Comparison of ENCODE assay signal across 9 cellular contexts in the genomic region with DNA sequence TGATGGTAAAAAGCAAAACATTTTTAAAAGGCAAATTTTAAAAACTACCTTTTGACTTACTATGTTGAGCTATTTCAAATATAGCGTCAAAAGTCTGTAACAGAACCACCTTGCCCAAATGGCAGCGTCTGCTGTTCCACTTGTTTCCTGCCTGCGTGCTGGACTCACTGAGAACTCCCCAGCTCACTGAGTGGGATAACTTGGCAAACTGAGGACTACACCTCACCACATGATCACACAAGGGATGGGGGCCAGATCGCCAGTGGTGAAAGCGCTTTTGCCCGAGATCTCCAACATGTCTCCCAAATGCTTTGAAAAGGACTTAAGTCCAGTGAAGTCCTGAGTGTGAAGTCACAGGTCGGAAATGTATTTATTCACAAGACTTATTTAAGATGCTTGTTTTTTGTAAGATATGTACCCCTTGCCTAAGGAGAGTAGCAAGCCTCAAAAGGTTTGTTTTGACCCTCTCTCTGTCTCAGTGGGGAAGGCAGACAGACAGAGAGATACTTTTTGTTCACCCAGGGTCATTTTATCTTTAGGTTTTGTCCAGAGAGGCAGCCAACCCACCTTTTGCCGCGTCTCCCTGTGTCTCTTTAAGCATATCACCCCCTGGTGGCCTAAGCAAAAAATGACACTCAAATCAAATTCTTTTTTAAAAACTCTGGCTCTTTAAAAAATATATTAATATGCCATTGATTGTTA.
DNase-seq lines count a peak whose midpoint lies in the region; ATAC-seq and TF ChIP-seq lines count a peak whose summit lies in the region.
"Had no signal": no experiment of that assay in that cellular context is flagged by ENCODE, and none has a peak within 500 bp of the region (broad histone marks: within the 10 kb centered on the region; RNA-seq: fewer than 3 reads in every experiment).

No MANE protein-coding gene starts in this region.

- no peaks in the 10 kb centered on the region for H3K36me3 ChIP-seq in BE2C

- H3K36me3 Mint-ChIP-seq in mesothelial cell of epicardium, result no peaks in the 10 kb centered on the region
- H3K36me3 Mint-ChIP-seq: immature natural killer cell had no signal

- ATAC-seq in GM18868 (IDR thresholded peaks at IDR 0.05; ENCODE audit: unreplicated experiment) (peak; percentile 48), HG02571 (IDR thresholded peaks at IDR 0.05; ENCODE audit: unreplicated experiment) (no peak)

- peak; percentile 80 for TF ChIP-seq CTCF in BE2C (IDR thresholded peaks at IDR 0.05; ENCODE audit: low read depth, low read length)
- peak; percentile 79 for TF ChIP-seq CTCF in choroid plexus epithelial cell (conservative IDR thresholded peaks at IDR 0.05; ENCODE audit: low read depth, low read length)
- peak; percentile 92 for TF ChIP-seq CTCF in mesothelial cell of epicardium (IDR thresholded peaks at IDR 0.05; ENCODE audit: unreplicated experiment)

- H3K27me3 Mint-ChIP-seq in mesothelial cell of epicardium (ENCODE audit: low read depth), result no peaks in the 10 kb centered on the region

- H3K9me3 ChIP-seq in BE2C, result no peaks in the 10 kb centered on the region

- no peaks in the 10 kb centered on the region for H3K9me3 Mint-ChIP-seq in mesothelial cell of epicardium

- peak overlapping the region; percentile 32 for H3K4me3 ChIP-seq in BE2C (ENCODE audit: low read depth, low read length)
- H3K4me3 ChIP-seq in choroid plexus epithelial cell (ENCODE audit: low read depth, low read length), result no peak overlapping the region

- H3K27ac Mint-ChIP-seq in mesothelial cell of epicardium, result peak overlapping the region; percentile 60
- H3K27ac Mint-ChIP-seq: immature natural killer cell had no signal

- no peaks in the 10 kb centered on the region for H3K27me3 ChIP-seq in BE2C

- peak; percentile 49 for DNase-seq in BE2C
- DNase-seq in NCI-H446 treated with DMSO at 0.1 percent for 48 hours (lab: John Stamatoyannopoulos, UW), result peak; percentile 2
- DNase-seq in choroid plexus epithelial cell (ENCODE audit: low read depth), result peak; percentile 71
- DNase-seq in mesothelial cell of epicardium (ENCODE audit: low spot score in 2 of 2, unreplicated experiment in 2 of 2), result no peak
- DNase-seq in cerebellar nuclear complex (lab: John Stamatoyannopoulos, UW), result no peak
- no peak for DNase-seq in activated naive CD4-positive, alpha-beta T cell (lab: John Stamatoyannopoulos, UW)

- peaks cover 16% of the 10 kb centered on the region for H3K4me1 ChIP-seq in BE2C

- H3K4me1 Mint-ChIP-seq in mesothelial cell of epicardium, result peaks cover 43% of the 10 kb centered on the region
- H3K4me1 Mint-ChIP-seq: immature natural killer cell had no signal

- no peak overlapping the region for H3K4me3 Mint-ChIP-seq in mesothelial cell of epicardium
- H3K4me3 Mint-ChIP-seq: immature natural killer cell had no signal

Comparison
In these comparisons a context has a peak if more than half of its experiments do, and no peak if none do; other contexts are left out.
1. DNase-seq: peak in BE2C (single experiment), NCI-H446 treated with DMSO at 0.1 percent for 48 hours (single experiment) and choroid plexus epithelial cell (single experiment); none in mesothelial cell of epicardium (0 of 2), cerebellar nuclear complex (0 of 2) and activated naive CD4-positive, alpha-beta T cell (0 of 4).
2. Peak in every context shown above with its lines, with median percentiles within 50 percentile points of each other: CTCF ChIP-seq.